In the genomic region with DNA sequence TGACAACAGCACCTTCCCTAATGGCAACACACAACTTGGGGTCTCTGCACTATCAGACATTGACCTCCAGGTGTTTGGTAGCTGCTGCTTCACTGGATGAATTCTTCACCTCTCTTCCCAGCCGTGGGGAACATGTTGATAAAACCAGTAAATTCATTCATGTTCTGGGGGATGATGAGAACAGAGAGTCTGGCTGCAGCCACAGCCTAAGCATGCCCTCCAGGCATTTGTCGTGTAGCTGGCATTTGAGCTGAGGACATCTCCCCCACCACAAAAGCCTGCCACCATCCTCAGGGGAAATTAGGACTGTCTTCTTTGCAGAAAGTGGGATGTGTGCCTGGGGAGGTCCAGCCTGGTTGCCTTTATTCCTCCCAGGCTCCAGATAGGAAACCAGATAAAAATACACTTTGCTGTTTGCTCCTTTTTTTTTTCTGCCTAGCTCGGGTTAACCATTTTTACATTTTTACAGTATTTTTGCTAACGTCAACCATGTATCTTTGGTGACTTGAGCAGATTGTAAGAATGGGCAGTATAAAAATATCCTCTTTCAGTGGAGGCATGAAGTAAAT, we compare ENCODE assay signal across 17 cellular contexts.
DNase-seq lines count a peak whose midpoint lies in the region; FAIRE-seq lines count a peak whose summit lies in the region.
"Had no signal": no experiment of that assay in that cellular context is flagged by ENCODE, and none has a peak within 500 bp of the region (broad histone marks: within the 10 kb centered on the region; RNA-seq: fewer than 3 reads in every experiment).

No MANE protein-coding gene starts in this region.

- H3K56ac ChIP-seq in mesendoderm (ENCODE audit: low read length), result no peak overlapping the region

- no peak for FAIRE-seq in GM19239 (lab: Jason Lieb, UNC)
- FAIRE-seq: GM12891 had no signal

- no peak overlapping the region for H3K4me3 ChIP-seq in mesendoderm (ENCODE audit: low read length)
- H3K4me3 ChIP-seq: GM23338 had no signal

- H2AK5ac ChIP-seq in mesendoderm (ENCODE audit: low read length), result no peak overlapping the region

- no peak overlapping the region for H3K27ac ChIP-seq in mesendoderm (ENCODE audit: low read depth, low read length)

- no peak overlapping the region for H2BK15ac ChIP-seq in mesendoderm (replicated peaks; ENCODE audit: low read depth)

- no peak overlapping the region for H4K8ac ChIP-seq in mesendoderm (ENCODE audit: low read depth, low read length)

- H3K4me2 ChIP-seq in mesendoderm (ENCODE audit: low read length), result no peak overlapping the region
- H3K4me2 ChIP-seq: GM23338 had no signal

- H2BK5ac ChIP-seq in mesendoderm (ENCODE audit: low read length), result no peak overlapping the region

- H2BK120ac ChIP-seq in mesendoderm (ENCODE audit: low read depth, low read length), result no peak overlapping the region

- no peaks in the 10 kb centered on the region for H3K4me1 ChIP-seq in mesendoderm (ENCODE audit: control insufficient read depth, low read depth, low read length)
- H3K4me1 ChIP-seq: Caco-2 had no signal

- H3K23ac ChIP-seq in mesendoderm (ENCODE audit: low read length), result no peak overlapping the region

- no peaks in the 10 kb centered on the region for H3K79me1 ChIP-seq in mesendoderm (ENCODE audit: low read length)

- H3K27me3 ChIP-seq in mesendoderm (ENCODE audit: insufficient read depth, low read length, poor library complexity), result no peaks in the 10 kb centered on the region

- DNase-seq in NCI-H1417 (lab: John Stamatoyannopoulos, UW), result peak in 2 of 3 experiments; percentile 22 to 59
- no peak for DNase-seq in NCI-H1417 treated with DMSO at 0.1 percent for 48 hours (lab: John Stamatoyannopoulos, UW)
- peak; percentile 5 for DNase-seq in COLO668 (lab: John Stamatoyannopoulos, UW; ENCODE audit: unreplicated experiment)
- DNase-seq in NCI-H69 (lab: John Stamatoyannopoulos, UW), result peak; percentile 55
- DNase-seq in mesendoderm, result peak; percentile 39
- DNase-seq in GM03348 (ENCODE audit: low spot score), result no peak
- no peak for DNase-seq in NCI-H187 (lab: John Stamatoyannopoulos, UW)
- DNase-seq in GM19239 (ENCODE audit: insufficient read length, low spot score), result no peak
- DNase-seq: 8988T, Caco-2, Karpas-422, NCI-H1048, NCI-H82, RPMI8226, SHP77 treated with DMSO at 0.1 percent for 48 hours had no signal

- H3K79me2 ChIP-seq in mesendoderm (ENCODE audit: control insufficient read depth, insufficient read depth, low read length), result no peaks in the 10 kb centered on the region

- H4K5ac ChIP-seq in mesendoderm (ENCODE audit: low read length), result no peak overlapping the region

- H3K36me3 ChIP-seq in mesendoderm (ENCODE audit: control insufficient read depth, insufficient read depth, low read length), result no peaks in the 10 kb centered on the region

- H3K18ac ChIP-seq in mesendoderm (ENCODE audit: low read length), result no peak overlapping the region

- no CpG with 5 or more reads among the region's 4 CpGs for WGBS in mesendoderm (ENCODE audit: extremely low coverage, insufficient coverage, low lambda C conversion rate)

- no peak overlapping the region for H3K9ac ChIP-seq in mesendoderm (ENCODE audit: low read length)

- no peak overlapping the region for H3K4ac ChIP-seq in mesendoderm (ENCODE audit: low read depth, low read length)

Comparison
In these comparisons a context has a peak if more than half of its experiments do, and no peak if none do; other contexts are left out.
1. DNase-seq: peak in NCI-H1417 (2 of 3), COLO668 (single experiment), NCI-H69 (single experiment) and mesendoderm (single experiment); none in NCI-H1417 treated with DMSO at 0.1 percent for 48 hours (single experiment), GM03348 (single experiment), NCI-H187 (0 of 2) and GM19239 (single experiment).